Comparison of ENCODE assay signal across 24 cellular contexts in the genomic region with DNA sequence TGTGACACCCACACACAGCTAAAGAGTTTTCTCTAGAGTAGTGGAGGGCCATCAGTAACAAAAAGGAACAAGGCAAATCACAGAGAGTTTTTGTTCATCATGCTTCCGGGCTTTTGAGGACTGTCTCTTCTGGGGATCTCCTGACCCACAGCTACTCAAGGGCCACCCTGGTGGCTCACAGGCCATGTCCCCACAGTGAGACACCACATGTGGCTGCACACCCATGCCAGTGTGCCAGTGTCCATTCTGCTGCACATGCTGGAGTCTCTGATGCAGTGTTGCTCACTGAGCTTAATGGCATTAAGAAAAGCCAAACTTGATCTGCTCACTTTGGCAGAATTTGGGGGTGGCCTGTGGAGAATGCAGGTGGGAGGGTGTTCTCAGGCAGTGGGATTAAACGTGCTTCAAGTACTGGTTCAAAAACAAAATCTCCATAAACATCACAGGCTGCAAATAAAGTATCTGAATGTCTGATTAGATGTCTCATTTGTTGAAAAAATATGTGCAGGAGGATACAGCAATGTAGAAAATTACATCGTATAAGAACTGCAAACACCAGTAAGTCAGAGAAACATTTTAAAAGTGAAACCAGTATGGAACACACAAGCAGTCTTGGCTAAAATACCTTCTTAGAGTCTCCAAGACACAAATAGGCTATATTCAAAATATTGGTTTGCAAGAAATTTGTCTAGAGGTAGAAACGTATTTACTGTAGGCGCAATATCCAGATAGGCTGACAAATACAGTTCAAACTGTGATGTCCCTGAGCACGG. TPM values are rescaled to one million over a fixed set of nuclear protein-coding genes. Genes with fewer than 3 reads are reported as not detected.
"Had no signal": no experiment of that assay in that cellular context is flagged by ENCODE, and none has a peak within 500 bp of the region (broad histone marks: within the 10 kb centered on the region; RNA-seq: fewer than 3 reads in every experiment).

No MANE protein-coding gene starts in this region.

- ATAC-seq: activated T-cell treated with anti-CD3 and anti-CD28 coated beads, Interleukin-2, amount 50 U/mL, for 72 hours; left lobe of liver; natural killer cell; WTC11 had no signal

- H3K4me1 ChIP-seq: spleen, tibial nerve had no signal

- DNase-seq: activated CD4-positive, alpha-beta T cell treated with anti-CD3 and anti-CD28 coated beads, Interleukin-2, amount 50 U/mL, for 4 hours; activated effector memory CD4-positive, alpha-beta T cell treated with Interleukin-2 at 50 U/mL for 16 hours; activated naive CD4-positive, alpha-beta T cell treated with anti-CD3 and anti-CD28 coated beads for 36 hours; activated naive CD8-positive, alpha-beta T cell treated with anti-CD3 and anti-CD28 coated beads, Interleukin-2, amount 10 ng/mL, durations not matched to agents 7 days and 5 days; activated T-cell treated with anti-CD3 and anti-CD28 coated beads, Interleukin-2, amount 50 U/mL, for 72 hours; amygdala; cerebellar nuclear complex; effector CD4-positive, alpha-beta T cell; erythroblast; foreskin melanocyte; immature natural killer cell; natural killer cell; spleen; stimulated activated CD4-positive, alpha-beta T cell treated with anti-CD3 and anti-CD28 coated beads, Interleukin-4, amount 100 ng/mL, for 1 hour; stimulated activated naive CD4-positive, alpha-beta T cell treated with Interleukin-2 at 50 U/mL for 16 hours; substantia nigra; T-helper 1 cell had no signal

- H3K4me1 Mint-ChIP-seq: activated naive CD8-positive, alpha-beta T cell treated with anti-CD3 and anti-CD28 coated beads, Interleukin-2, amount 10 ng/mL, durations not matched to agents 7 days and 5 days; immature natural killer cell; natural killer cell had no signal

- H3K4me3 Mint-ChIP-seq: activated naive CD4-positive, alpha-beta T cell treated with anti-CD3 and anti-CD28 coated beads for 36 hours; activated naive CD8-positive, alpha-beta T cell treated with anti-CD3 and anti-CD28 coated beads, Interleukin-2, amount 10 ng/mL, durations not matched to agents 7 days and 5 days; activated T-cell treated with anti-CD3 and anti-CD28 coated beads, Interleukin-2, amount 50 U/mL, for 72 hours; dendritic cell treated with granulocyte-macrophage colony-stimulating factor and Interleukin-4, amounts not matched to agents 40 ng/mL and 50 ng/mL, for 4 days; immature natural killer cell; natural killer cell; WTC11 had no signal

- H3K27ac ChIP-seq: spleen, tibial nerve had no signal

- H3K27me3 Mint-ChIP-seq: activated naive CD8-positive, alpha-beta T cell treated with anti-CD3 and anti-CD28 coated beads, Interleukin-2, amount 10 ng/mL, durations not matched to agents 7 days and 5 days; dendritic cell treated with granulocyte-macrophage colony-stimulating factor and Interleukin-4, amounts not matched to agents 40 ng/mL and 50 ng/mL, for 4 days had no signal

- H3K4me3 ChIP-seq: spleen, tibial nerve had no signal

- H3K9me3 Mint-ChIP-seq: activated naive CD4-positive, alpha-beta T cell treated with anti-CD3 and anti-CD28 coated beads for 36 hours; activated naive CD8-positive, alpha-beta T cell treated with anti-CD3 and anti-CD28 coated beads, Interleukin-2, amount 10 ng/mL, durations not matched to agents 7 days and 5 days; activated T-cell treated with anti-CD3 and anti-CD28 coated beads, Interleukin-2, amount 50 U/mL, for 72 hours; dendritic cell treated with granulocyte-macrophage colony-stimulating factor and Interleukin-4, amounts not matched to agents 40 ng/mL and 50 ng/mL, for 4 days; natural killer cell had no signal

- H3K27me3 ChIP-seq: spleen, tibial nerve had no signal

- H3K36me3 ChIP-seq: spleen, tibial nerve had no signal

- H3K36me3 Mint-ChIP-seq: activated naive CD8-positive, alpha-beta T cell treated with anti-CD3 and anti-CD28 coated beads, Interleukin-2, amount 10 ng/mL, durations not matched to agents 7 days and 5 days; immature natural killer cell; natural killer cell had no signal

- H3K9me3 ChIP-seq: spleen, tibial nerve had no signal

- FAIRE-seq: TTC549, urothelium cell line had no signal

- H3K27ac Mint-ChIP-seq: activated naive CD4-positive, alpha-beta T cell treated with anti-CD3 and anti-CD28 coated beads for 36 hours; activated naive CD8-positive, alpha-beta T cell treated with anti-CD3 and anti-CD28 coated beads, Interleukin-2, amount 10 ng/mL, durations not matched to agents 7 days and 5 days; activated T-cell treated with anti-CD3 and anti-CD28 coated beads, Interleukin-2, amount 50 U/mL, for 72 hours; dendritic cell treated with granulocyte-macrophage colony-stimulating factor and Interleukin-4, amounts not matched to agents 40 ng/mL and 50 ng/mL, for 4 days; immature natural killer cell; natural killer cell; WTC11 had no signal

RNA-seq across cellular contexts. Expression of a gene that starts 11.0 kb away (rescaled TPM):
- total RNA-seq: activated naive CD4-positive, alpha-beta T cell treated with anti-CD3 and anti-CD28 coated beads for 36 hours; activated naive CD8-positive, alpha-beta T cell treated with anti-CD3 and anti-CD28 coated beads, Interleukin-2, amount 10 ng/mL, durations not matched to agents 7 days and 5 days; activated T-cell treated with anti-CD3 and anti-CD28 coated beads, Interleukin-2, amount 50 U/mL, for 72 hours; lung microvascular endothelial cell had no signal
- polyA plus RNA-seq: immature natural killer cell had no signal
